ENCODE assay signal across 14 cellular contexts in the genomic region with DNA sequence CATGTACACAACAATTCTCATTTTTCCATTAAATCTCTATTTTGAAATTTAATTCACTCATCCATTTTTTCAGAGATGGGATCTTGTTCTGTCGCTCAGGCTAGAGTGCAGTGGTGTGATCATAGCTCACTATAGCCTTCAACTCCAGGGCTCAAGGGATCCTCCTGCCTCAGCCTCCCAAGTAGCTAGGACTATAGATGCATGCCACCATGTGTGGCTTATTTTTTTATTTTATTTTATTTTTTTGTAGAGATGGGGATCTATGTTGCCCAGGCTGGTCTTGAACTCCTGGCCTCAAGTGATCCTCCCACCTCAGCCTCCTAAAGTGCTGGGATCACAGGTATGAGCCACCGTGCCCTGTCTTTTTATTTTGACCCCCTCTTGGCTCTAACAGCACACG.
DNase-seq lines count a peak whose midpoint lies in the region; ATAC-seq and TF ChIP-seq lines count a peak whose summit lies in the region.
"Had no signal": no experiment of that assay in that cellular context is flagged by ENCODE, and none has a peak within 500 bp of the region (broad histone marks: within the 10 kb centered on the region; RNA-seq: fewer than 3 reads in every experiment).

No MANE protein-coding gene starts in this region.

- H4K91ac ChIP-seq in mesenchymal stem cell (ENCODE audit: low read length), result no peak overlapping the region

- H3K9me3 Mint-ChIP-seq in activated naive CD4-positive, alpha-beta T cell treated with anti-CD3 and anti-CD28 coated beads, Interleukin-2, amount 50 U/mL, for 24 hours, result no peaks in the 10 kb centered on the region
- H3K9me3 Mint-ChIP-seq in activated T-helper 1 cell treated with anti-CD3 and anti-CD28 coated beads, Interleukin-12 subunit alpha, Interleukin-12 subunit beta, Interleukin-2, Interleukin-4 antibody, amounts not matched to agents 30 ng/mL and 10 ng/mL and 1 ng/mL, durations not matched to agents 14 hours and 24 hours and 36 hours, result no peaks in the 10 kb centered on the region

- H3K27ac ChIP-seq in mesenchymal stem cell (ENCODE audit: low read length, poor library complexity, severe bottlenecking) (no peak overlapping the region), upper lobe of left lung (peak overlapping the region in 3 of 4 donors; percentile 7 to 31 (median 27))
- H3K27ac ChIP-seq: tibial artery had no signal

- no peak overlapping the region for H2AK5ac ChIP-seq in mesenchymal stem cell (ENCODE audit: low read length, severe bottlenecking)

- no peak overlapping the region for H3K4me2 ChIP-seq in mesenchymal stem cell (ENCODE audit: low read length, poor library complexity, severe bottlenecking)

- no peak overlapping the region for H4K8ac ChIP-seq in mesenchymal stem cell (ENCODE audit: low read length)

- TF ChIP-seq EP300 in upper lobe of left lung (IDR thresholded peaks at IDR 0.05), result no peak

- no peak for ATAC-seq in upper lobe of left lung (ENCODE audit: low FRiP score in 2 of 2)

- no peak overlapping the region for H2BK12ac ChIP-seq in mesenchymal stem cell (ENCODE audit: low read length in 2 of 2)

- H2BK120ac ChIP-seq in mesenchymal stem cell (ENCODE audit: low read depth, low read length), result no peak overlapping the region

- H3K27me3 Mint-ChIP-seq in activated naive CD4-positive, alpha-beta T cell treated with anti-CD3 and anti-CD28 coated beads, Interleukin-2, amount 50 U/mL, for 24 hours, result no peaks in the 10 kb centered on the region
- H3K27me3 Mint-ChIP-seq in activated T-helper 1 cell treated with anti-CD3 and anti-CD28 coated beads, Interleukin-12 subunit alpha, Interleukin-12 subunit beta, Interleukin-2, Interleukin-4 antibody, amounts not matched to agents 30 ng/mL and 10 ng/mL and 1 ng/mL, durations not matched to agents 14 hours and 24 hours and 36 hours (ENCODE audit: insufficient read depth), result no peaks in the 10 kb centered on the region

- no peak overlapping the region for H3K4ac ChIP-seq in mesenchymal stem cell (ENCODE audit: low read depth in 1 of 2, low read length in 2 of 2)

- peaks cover 94% of the 10 kb centered on the region for H3K4me1 Mint-ChIP-seq in activated naive CD4-positive, alpha-beta T cell treated with anti-CD3 and anti-CD28 coated beads, Interleukin-2, amount 50 U/mL, for 24 hours
- H3K4me1 Mint-ChIP-seq in activated T-helper 1 cell treated with anti-CD3 and anti-CD28 coated beads, Interleukin-12 subunit alpha, Interleukin-12 subunit beta, Interleukin-2, Interleukin-4 antibody, amounts not matched to agents 30 ng/mL and 10 ng/mL and 1 ng/mL, durations not matched to agents 14 hours and 24 hours and 36 hours (ENCODE audit: low read depth), result peaks cover 83% of the 10 kb centered on the region

- H3K9me3 ChIP-seq in mesenchymal stem cell (ENCODE audit: control insufficient read depth, low read length) (no peaks in the 10 kb centered on the region), upper lobe of left lung (no peaks in the 10 kb centered on the region)
- H3K9me3 ChIP-seq: MG63, tibial artery had no signal

- peaks cover 19% of the 10 kb centered on the region for H3K79me1 ChIP-seq in mesenchymal stem cell (replicated peaks; ENCODE audit: low read length, poor library complexity, severe bottlenecking)

- H3K36me3 ChIP-seq in mesenchymal stem cell (ENCODE audit: control insufficient read depth in 1 of 2, insufficient read depth in 2 of 2, low read depth in 1 of 2, low read length in 2 of 2) (peaks cover 5 to 66% of the 10 kb centered on the region in 2 experiments), upper lobe of left lung (peaks cover 0 to 30% (median 6%) of the 10 kb centered on the region in 4 donors)

- intact Hi-C loops in activated T-helper 1 cell treated with anti-CD3 and anti-CD28 coated beads, Interleukin-12 subunit alpha, Interleukin-12 subunit beta, Interleukin-2, Interleukin-4 antibody, amounts not matched to agents 30 ng/mL and 10 ng/mL and 1 ng/mL, durations not matched to agents 14 hours and 24 hours and 36 hours (cut with micrococcal nuclease), result loop anchor here (1.0 kb wide), 1 partner anchor 8 kb away; no protein-coding TSS in a partner anchor

- H2BK15ac ChIP-seq in mesenchymal stem cell (ENCODE audit: low read depth, poor library complexity, severe bottlenecking), result no peak overlapping the region

- H3K4me3 Mint-ChIP-seq in activated naive CD4-positive, alpha-beta T cell treated with anti-CD3 and anti-CD28 coated beads, Interleukin-2, amount 50 U/mL, for 24 hours, result peak overlapping the region; percentile 62
- peak overlapping the region; percentile 11 for H3K4me3 Mint-ChIP-seq in activated T-helper 1 cell treated with anti-CD3 and anti-CD28 coated beads, Interleukin-12 subunit alpha, Interleukin-12 subunit beta, Interleukin-2, Interleukin-4 antibody, amounts not matched to agents 30 ng/mL and 10 ng/mL and 1 ng/mL, durations not matched to agents 14 hours and 24 hours and 36 hours

- WGBS in mesenchymal stem cell, result 100% methylated on average over 3 of the region's 3 CpGs
- 87 to 94% methylated on average over 3 of the region's 3 CpGs for WGBS in upper lobe of left lung, 2 donors

- no peak overlapping the region for H2BK5ac ChIP-seq in mesenchymal stem cell (ENCODE audit: low read depth, low read length, poor library complexity, severe bottlenecking)

- H3K27me3 ChIP-seq in mesenchymal stem cell (ENCODE audit: control insufficient read depth in 1 of 2, insufficient read depth in 1 of 2, low read length in 2 of 2) (no peaks in the 10 kb centered on the region), upper lobe of left lung (no peaks in the 10 kb centered on the region)
- H3K27me3 ChIP-seq: MG63, tibial artery had no signal

- H3K9ac ChIP-seq in mesenchymal stem cell (ENCODE audit: low read length), result peak overlapping the region; percentile 91

- H3K14ac ChIP-seq in mesenchymal stem cell (ENCODE audit: low read length in 2 of 2), result no peak overlapping the region

- H3K4me1 ChIP-seq in mesenchymal stem cell (ENCODE audit: control insufficient read depth, insufficient read depth, low read depth, low read length) (peaks cover 3% of the 10 kb centered on the region), upper lobe of left lung (peaks cover 16 to 45% (median 20%) of the 10 kb centered on the region in 4 donors)

- peak overlapping the region; percentile 26 for H3K27ac Mint-ChIP-seq in activated naive CD4-positive, alpha-beta T cell treated with anti-CD3 and anti-CD28 coated beads, Interleukin-2, amount 50 U/mL, for 24 hours
- H3K27ac Mint-ChIP-seq in activated T-helper 1 cell treated with anti-CD3 and anti-CD28 coated beads, Interleukin-12 subunit alpha, Interleukin-12 subunit beta, Interleukin-2, Interleukin-4 antibody, amounts not matched to agents 30 ng/mL and 10 ng/mL and 1 ng/mL, durations not matched to agents 14 hours and 24 hours and 36 hours, result peak overlapping the region; percentile 84

- peaks cover 55% of the 10 kb centered on the region for H3K36me3 Mint-ChIP-seq in activated naive CD4-positive, alpha-beta T cell treated with anti-CD3 and anti-CD28 coated beads, Interleukin-2, amount 50 U/mL, for 24 hours
- peaks cover 65% of the 10 kb centered on the region for H3K36me3 Mint-ChIP-seq in activated T-helper 1 cell treated with anti-CD3 and anti-CD28 coated beads, Interleukin-12 subunit alpha, Interleukin-12 subunit beta, Interleukin-2, Interleukin-4 antibody, amounts not matched to agents 30 ng/mL and 10 ng/mL and 1 ng/mL, durations not matched to agents 14 hours and 24 hours and 36 hours (ENCODE audit: low read depth)

- no peak for DNase-seq in activated naive CD4-positive, alpha-beta T cell treated with Interleukin-2 at 50 U/mL for 16 hours
- no peak for DNase-seq in activated T-helper 1 cell treated with anti-CD3 and anti-CD28 coated beads, Interleukin-12 subunit alpha, Interleukin-12 subunit beta, Interleukin-2, Interleukin-4 antibody, amounts not matched to agents 30 ng/mL and 10 ng/mL and 1 ng/mL, durations not matched to agents 14 hours and 24 hours and 36 hours (ENCODE audit: low spot score)
- no peak for DNase-seq in mesenchymal stem cell
- no peak for DNase-seq in upper lobe of left lung
- no peak for DNase-seq in NCI-H226
- DNase-seq in foreskin melanocyte, result no peak
- no peak for DNase-seq in NCI-H1417 (lab: John Stamatoyannopoulos, UW)
- DNase-seq: activated CD8-positive, alpha-beta memory T cell treated with anti-CD3 and anti-CD28 coated beads, Interleukin-2, amount 50 U/mL, for 4 hours; mesendoderm; MG63; NCI-H2107; SHP77; tibial artery had no signal

- no peak overlapping the region for H2AFZ ChIP-seq in mesenchymal stem cell (ENCODE audit: low read depth, low read length)

- H3K4me3 ChIP-seq in mesenchymal stem cell (ENCODE audit: insufficient read depth in 1 of 2, low read depth in 1 of 2, low read length in 2 of 2) (no peak overlapping the region), upper lobe of left lung (no peak overlapping the region)
- H3K4me3 ChIP-seq: MG63, tibial artery had no signal

- H3K23ac ChIP-seq in mesenchymal stem cell (ENCODE audit: low read length in 2 of 2), result no peak overlapping the region

- no peak for TF ChIP-seq CTCF in upper lobe of left lung (IDR thresholded peaks at IDR 0.05)

- TF ChIP-seq POLR2A in upper lobe of left lung (IDR thresholded peaks at IDR 0.05), result no peak

- H3K18ac ChIP-seq in mesenchymal stem cell (ENCODE audit: low read depth in 1 of 2, low read length in 2 of 2), result no peak overlapping the region
